21 cellular contexts compared by ENCODE assay signal in the genomic region with DNA sequence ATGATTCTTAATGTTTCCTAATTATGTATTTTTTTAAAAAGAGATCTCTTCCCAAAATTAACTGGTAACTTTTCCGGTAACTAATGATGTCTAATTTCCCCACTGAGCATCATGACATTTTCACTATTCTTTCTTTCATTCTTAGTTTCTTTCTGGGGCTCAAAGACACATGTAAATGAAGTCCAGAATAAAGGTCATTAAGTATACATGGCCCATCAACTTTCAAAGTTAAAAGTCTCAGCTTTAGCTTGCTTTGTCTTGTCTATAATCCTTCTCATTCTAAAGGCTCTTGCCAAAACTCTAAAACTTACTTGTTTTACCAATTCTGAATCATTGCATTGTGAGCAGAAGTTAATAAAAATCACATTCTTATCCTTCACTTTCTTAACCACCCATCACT. TPM values are rescaled to one million over a fixed set of nuclear protein-coding genes. Genes with fewer than 3 reads are reported as not detected.
DNase-seq lines count a peak whose midpoint lies in the region; ATAC-seq and TF ChIP-seq lines count a peak whose summit lies in the region.
"Had no signal": no experiment of that assay in that cellular context is flagged by ENCODE, and none has a peak within 500 bp of the region (broad histone marks: within the 10 kb centered on the region; RNA-seq: fewer than 3 reads in every experiment).

No MANE protein-coding gene starts in this region.

- H3K9me3 Mint-ChIP-seq in activated naive CD4-positive, alpha-beta T cell treated with anti-CD3 and anti-CD28 coated beads for 36 hours = no peaks in the 10 kb centered on the region
- H3K9me3 Mint-ChIP-seq in activated B cell treated with CpG ODN at 0.5 μM for 24 hours = no peaks in the 10 kb centered on the region
- no peaks in the 10 kb centered on the region for H3K9me3 Mint-ChIP-seq in central memory CD8-positive, alpha-beta T cell
- H3K9me3 Mint-ChIP-seq: nephron progenitor cell had no signal

- TF ChIP-seq CTCF in activated B cell treated with CpG ODN at 0.5 μM for 24 hours (IDR thresholded peaks at IDR 0.05) (no peak), transverse colon (IDR thresholded peaks at IDR 0.05) (no peak)

- no peak for TF ChIP-seq POLR2A in transverse colon (IDR thresholded peaks at IDR 0.05)

- in situ Hi-C loops in transverse colon (cut with MboI; ENCODE audit: low pct_ligation_motif_present in 1 of 4, low pct_unique_long_range_greater_than_20kb in 1 of 4, low sequenced_read_pairs in 3 of 4) = no loop called here

- no peak overlapping the region for H3K27ac ChIP-seq in transverse colon
- H3K27ac ChIP-seq: Peyer's patch, SJCRH30, thoracic aorta, WERI-Rb-1 had no signal

- CTCF ChIA-PET in activated naive CD4-positive, alpha-beta T cell treated with anti-CD3 and anti-CD28 coated beads for 36 hours (lab: Charles Lee) = interaction anchor here (0.7 to 1.0 kb wide), 2 partner anchors 13 to 38 kb away, joined by 3 read pairs; no protein-coding TSS in a partner anchor
- CTCF ChIA-PET in activated B cell treated with CpG ODN at 0.5 μM for 24 hours (lab: Charles Lee) = interaction anchor here (0.6 to 0.7 kb wide), 2 partner anchors 14 to 27 kb away, joined by 3 read pairs; no protein-coding TSS in a partner anchor

- intact Hi-C loops in activated naive CD4-positive, alpha-beta T cell treated with anti-CD3 and anti-CD28 coated beads for 36 hours (cut with micrococcal nuclease) = loop anchor here (1.0 to 2.0 kb wide), 6 partner anchors 7 to 238 kb away; a partner anchor contains a TSS
- intact Hi-C loops in activated B cell treated with CpG ODN at 0.5 μM for 24 hours (cut with micrococcal nuclease) (no loop called here), transverse colon (cut with DNase I; ENCODE audit: low total_unique reads) (no loop called here)

- H3K27me3 Mint-ChIP-seq in activated naive CD4-positive, alpha-beta T cell treated with anti-CD3 and anti-CD28 coated beads for 36 hours (ENCODE audit: low read depth) = no peaks in the 10 kb centered on the region
- no peaks in the 10 kb centered on the region for H3K27me3 Mint-ChIP-seq in activated B cell treated with CpG ODN at 0.5 μM for 24 hours
- no peaks in the 10 kb centered on the region for H3K27me3 Mint-ChIP-seq in central memory CD8-positive, alpha-beta T cell

- H3K4me1 Mint-ChIP-seq in activated naive CD4-positive, alpha-beta T cell treated with anti-CD3 and anti-CD28 coated beads for 36 hours (ENCODE audit: low read depth) = peaks cover 56% of the 10 kb centered on the region
- peaks cover 43% of the 10 kb centered on the region for H3K4me1 Mint-ChIP-seq in activated B cell treated with CpG ODN at 0.5 μM for 24 hours
- peaks cover 49% of the 10 kb centered on the region for H3K4me1 Mint-ChIP-seq in central memory CD8-positive, alpha-beta T cell
- H3K4me1 Mint-ChIP-seq: nephron progenitor cell had no signal

- H3K4me1 ChIP-seq in transverse colon = peaks cover 0 to 11% (median 6%) of the 10 kb centered on the region in 4 donors
- H3K4me1 ChIP-seq: SJCRH30 had no signal

- no peaks in the 10 kb centered on the region for H3K36me3 ChIP-seq in transverse colon
- H3K36me3 ChIP-seq: heart right ventricle, MG63, Peyer's patch, SJCRH30, thoracic aorta, WERI-Rb-1 had no signal

- H3K4me3 ChIP-seq in transverse colon = no peak overlapping the region
- H3K4me3 ChIP-seq: heart right ventricle, MG63, Peyer's patch, SJCRH30, thoracic aorta had no signal

- DNase-seq in activated naive CD4-positive, alpha-beta T cell treated with anti-CD3 and anti-CD28 coated beads for 36 hours = no peak
- no peak for DNase-seq in activated naive CD4-positive, alpha-beta T cell (lab: John Stamatoyannopoulos, UW)
- DNase-seq in activated B cell treated with CpG ODN at 0.5 μM for 24 hours = no peak
- no peak for DNase-seq in central memory CD8-positive, alpha-beta T cell (ENCODE audit: low spot score in 2 of 2)
- DNase-seq in stimulated activated naive CD8-positive, alpha-beta T cell treated with anti-CD3 and anti-CD28 coated beads, Interleukin-15, Interleukin-2, amounts not matched to agents 100 U/mL and 50 U/mL, for 24 hours = no peak
- no peak for DNase-seq in SKM-1 treated with dmso at 0.1 percent for 144 hours (lab: John Stamatoyannopoulos, UW; ENCODE audit: unreplicated experiment)
- DNase-seq in transverse colon = no peak
- DNase-seq in NCI-H146 (lab: John Stamatoyannopoulos, UW) = no peak
- DNase-seq: aorta, C1 segment of cervical spinal cord, heart right ventricle, MG63, NCI-H1417 treated with DMSO at 0.1 percent for 48 hours, NCI-H2107, NCI-H510A treated with DMSO at 0.1 percent for 48 hours, nephron progenitor cell, Peyer's patch, posterior cingulate gyrus, SJCRH30, WERI-Rb-1 had no signal

- no peak for TF ChIP-seq EP300 in transverse colon (IDR thresholded peaks at IDR 0.05; ENCODE audit: low read depth)

- no peaks in the 10 kb centered on the region for H3K9me3 ChIP-seq in transverse colon
- H3K9me3 ChIP-seq: heart right ventricle, MG63, Peyer's patch, SJCRH30, thoracic aorta had no signal

- H3K27me3 ChIP-seq in transverse colon = no peaks in the 10 kb centered on the region
- H3K27me3 ChIP-seq: heart right ventricle, MG63, Peyer's patch, SJCRH30 had no signal

- WGBS in transverse colon (ENCODE audit: low coverage in 1 of 2), 2 donors = 81 to 82% methylated on average over 1 of the region's 1 CpG

- POLR2A ChIA-PET in activated B cell treated with CpG ODN at 0.5 μM for 24 hours (lab: Charles Lee) = no interaction called here

- H3K27ac Mint-ChIP-seq in activated naive CD4-positive, alpha-beta T cell treated with anti-CD3 and anti-CD28 coated beads for 36 hours = peak overlapping the region; percentile 94
- no peak overlapping the region for H3K27ac Mint-ChIP-seq in activated B cell treated with CpG ODN at 0.5 μM for 24 hours
- peak overlapping the region; percentile 20 for H3K27ac Mint-ChIP-seq in central memory CD8-positive, alpha-beta T cell (ENCODE audit: low read depth)
- H3K27ac Mint-ChIP-seq: nephron progenitor cell had no signal

- H3K4me3 Mint-ChIP-seq in activated naive CD4-positive, alpha-beta T cell treated with anti-CD3 and anti-CD28 coated beads for 36 hours = peak overlapping the region; percentile 64
- H3K4me3 Mint-ChIP-seq in activated B cell treated with CpG ODN at 0.5 μM for 24 hours = peak overlapping the region; percentile 6
- H3K4me3 Mint-ChIP-seq in central memory CD8-positive, alpha-beta T cell = peak overlapping the region; percentile 63
- H3K4me3 Mint-ChIP-seq: nephron progenitor cell had no signal

- peaks cover 9% of the 10 kb centered on the region for H3K36me3 Mint-ChIP-seq in activated naive CD4-positive, alpha-beta T cell treated with anti-CD3 and anti-CD28 coated beads for 36 hours (ENCODE audit: low read depth)
- peaks cover 9% of the 10 kb centered on the region for H3K36me3 Mint-ChIP-seq in activated B cell treated with CpG ODN at 0.5 μM for 24 hours (ENCODE audit: low read depth)
- no peaks in the 10 kb centered on the region for H3K36me3 Mint-ChIP-seq in central memory CD8-positive, alpha-beta T cell (ENCODE audit: insufficient read depth)

- ATAC-seq in activated B cell treated with CpG ODN at 0.5 μM for 24 hours (ENCODE audit: low read depth) = no peak
- no peak for ATAC-seq in central memory CD8-positive, alpha-beta T cell (replicated peaks; ENCODE audit: extremely low read depth, poor library complexity, severe bottlenecking)
- ATAC-seq in stimulated activated naive CD8-positive, alpha-beta T cell treated with anti-CD3 and anti-CD28 coated beads, Interleukin-15, Interleukin-2, amounts not matched to agents 100 U/mL and 50 U/mL, for 24 hours = peak; percentile 55
- ATAC-seq: heart right ventricle had no signal

RNA-seq across cellular contexts. Expression of a gene that starts 53.6 kb away (rescaled TPM):
- total RNA-seq in activated naive CD4-positive, alpha-beta T cell treated with anti-CD3 and anti-CD28 coated beads for 36 hours = 10 to 100 TPM; 25.2 to 29.1 TPM
- 38.4 and 41.9 TPM in 2 replicates for total RNA-seq in activated B cell treated with CpG ODN at 0.5 μM for 24 hours
- total RNA-seq in transverse colon = 10 to 100 TPM; 17.3 to 36.6 (median 23.3) TPM

Comparison
In these comparisons a context has a peak if more than half of its experiments do, and no peak if none do; other contexts are left out.
1. H3K4me3 Mint-ChIP-seq: peak in every context shown above with its lines; median percentile 64 in activated naive CD4-positive, alpha-beta T cell treated with anti-CD3 and anti-CD28 coated beads for 36 hours; 63 in central memory CD8-positive, alpha-beta T cell; 6 in activated B cell treated with CpG ODN at 0.5 μM for 24 hours.